In genomic region chr14:71739273-71739990, GRCh38 we compare ENCODE assay signal across 9 cellular contexts.
A peak's percentile ranks its signal among the peaks of the same experiment; 100 is the strongest.
DNase-seq lines count a peak whose midpoint lies in the region; TF ChIP-seq lines count a peak whose summit lies in the region.
"Had no signal": no experiment of that assay in that cellular context is flagged by ENCODE, and none has a peak within 500 bp of the region (broad histone marks: within the 10 kb centered on the region; RNA-seq: fewer than 3 reads in every experiment).

No MANE protein-coding gene starts in this region.

- TF ChIP-seq CTCF in endothelial cell (IDR thresholded peaks at IDR 0.05; ENCODE audit: unreplicated experiment) = no peak
- peak; percentile 43 for TF ChIP-seq CTCF in osteocyte (IDR thresholded peaks at IDR 0.05)

- H3K4me3 Mint-ChIP-seq in endothelial cell (ENCODE audit: unreplicated experiment) = no peak overlapping the region
- no peak overlapping the region for H3K4me3 Mint-ChIP-seq in osteocyte (ENCODE audit: unreplicated experiment)
- H3K4me3 Mint-ChIP-seq in activated CD4-positive, alpha-beta T cell treated with anti-CD3 and anti-CD28 coated beads, Interleukin-2, amount 10 ng/mL, durations not matched to agents 24 days and 14 days = no peak overlapping the region

- peaks cover 16% of the 10 kb centered on the region for H3K4me1 Mint-ChIP-seq in endothelial cell (ENCODE audit: unreplicated experiment)
- no peaks in the 10 kb centered on the region for H3K4me1 Mint-ChIP-seq in osteocyte (ENCODE audit: unreplicated experiment)
- peaks cover 3% of the 10 kb centered on the region for H3K4me1 Mint-ChIP-seq in activated CD4-positive, alpha-beta T cell treated with anti-CD3 and anti-CD28 coated beads, Interleukin-2, amount 10 ng/mL, durations not matched to agents 24 days and 14 days

- H3K36me3 Mint-ChIP-seq in endothelial cell (ENCODE audit: low read depth, unreplicated experiment) (peaks cover 27% of the 10 kb centered on the region), osteocyte (ENCODE audit: unreplicated experiment) (peaks cover 44% of the 10 kb centered on the region)
- H3K36me3 Mint-ChIP-seq in activated CD4-positive, alpha-beta T cell treated with anti-CD3 and anti-CD28 coated beads, Interleukin-2, amount 10 ng/mL, durations not matched to agents 24 days and 14 days (ENCODE audit: low read depth) = peaks cover 46% of the 10 kb centered on the region

- no peaks in the 10 kb centered on the region for H3K27me3 Mint-ChIP-seq in endothelial cell (ENCODE audit: unreplicated experiment)
- peaks cover 3% of the 10 kb centered on the region for H3K27me3 Mint-ChIP-seq in osteocyte (ENCODE audit: unreplicated experiment)
- H3K27me3 Mint-ChIP-seq in activated CD4-positive, alpha-beta T cell treated with anti-CD3 and anti-CD28 coated beads, Interleukin-2, amount 10 ng/mL, durations not matched to agents 24 days and 14 days = no peaks in the 10 kb centered on the region

- H3K27ac Mint-ChIP-seq in endothelial cell (ENCODE audit: unreplicated experiment) = peak overlapping the region; percentile 88
- H3K27ac Mint-ChIP-seq in osteocyte (ENCODE audit: unreplicated experiment) = peak overlapping the region; percentile 23
- no peak overlapping the region for H3K27ac Mint-ChIP-seq in activated CD4-positive, alpha-beta T cell treated with anti-CD3 and anti-CD28 coated beads, Interleukin-2, amount 10 ng/mL, durations not matched to agents 24 days and 14 days

- intact Hi-C loops in activated CD4-positive, alpha-beta T cell treated with anti-CD3 and anti-CD28 coated beads, Interleukin-2, amount 10 ng/mL, durations not matched to agents 24 days and 14 days (cut with micrococcal nuclease) = no loop called here

- H3K9me3 Mint-ChIP-seq in endothelial cell (ENCODE audit: unreplicated experiment) = no peaks in the 10 kb centered on the region
- no peaks in the 10 kb centered on the region for H3K9me3 Mint-ChIP-seq in osteocyte (ENCODE audit: unreplicated experiment)
- no peaks in the 10 kb centered on the region for H3K9me3 Mint-ChIP-seq in activated CD4-positive, alpha-beta T cell treated with anti-CD3 and anti-CD28 coated beads, Interleukin-2, amount 10 ng/mL, durations not matched to agents 24 days and 14 days

- DNase-seq in H4 (ENCODE audit: low spot score) = peak; percentile 27
- peak; percentile 70 for DNase-seq in NCI-H226
- peak; percentile 35 for DNase-seq in endothelial cell (ENCODE audit: low spot score)
- no peak for DNase-seq in osteocyte (ENCODE audit: extremely low spot score, unreplicated experiment)
- DNase-seq in NOMO-1 treated with dmso at 0.1 percent for 144 hours (lab: John Stamatoyannopoulos, UW; ENCODE audit: unreplicated experiment) = no peak
- DNase-seq in cortex of kidney (lab: John Stamatoyannopoulos, UW) = no peak
- no peak for DNase-seq in activated CD4-positive, alpha-beta T cell treated with anti-CD3 and anti-CD28 coated beads, Interleukin-2, amount 10 ng/mL, durations not matched to agents 24 days and 14 days
- DNase-seq in stimulated activated CD4-positive, alpha-beta T cell treated with anti-CD3 and anti-CD28 coated beads, Interleukin-2, amount 100 ng/mL, for 24 hours = no peak
- DNase-seq: NCI-H1436 treated with DMSO at 0.1 percent for 48 hours had no signal

Comparison
In these comparisons a context has a peak if more than half of its experiments do, and no peak if none do; other contexts are left out.
1. DNase-seq: peak in H4 (single experiment), NCI-H226 (single experiment) and endothelial cell (single experiment); none in osteocyte (single experiment), NOMO-1 treated with dmso at 0.1 percent for 144 hours (single experiment), cortex of kidney (single experiment), activated CD4-positive, alpha-beta T cell treated with anti-CD3 and anti-CD28 coated beads, Interleukin-2, amount 10 ng/mL, durations not matched to agents 24 days and 14 days (single experiment) and stimulated activated CD4-positive, alpha-beta T cell treated with anti-CD3 and anti-CD28 coated beads, Interleukin-2, amount 100 ng/mL, for 24 hours (0 of 2).